19 cellular contexts compared by ENCODE assay signal in the genomic region with DNA sequence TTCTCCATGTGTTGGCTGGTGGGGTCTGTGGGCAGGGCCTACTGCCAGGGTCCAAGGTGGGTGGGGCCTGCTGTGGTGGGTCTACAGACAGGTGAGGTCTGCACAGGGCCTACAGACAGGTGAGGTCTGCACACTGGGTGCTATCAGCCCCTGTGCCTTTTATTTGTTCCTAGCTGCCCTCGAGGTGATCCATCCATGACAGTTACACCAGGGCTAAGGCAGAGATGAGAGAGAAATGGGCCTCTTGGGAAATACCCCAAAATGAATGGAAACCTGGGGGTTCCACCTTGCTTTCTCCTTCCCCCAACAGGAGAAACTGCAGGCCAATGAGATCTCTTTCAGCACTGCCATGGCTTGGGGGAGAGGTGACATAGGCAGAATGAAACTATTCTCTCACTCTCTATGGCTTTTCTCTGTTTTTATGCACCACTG. TPM values are rescaled to one million over a fixed set of nuclear protein-coding genes. Genes with fewer than 3 reads are reported as not detected.
A peak's percentile ranks its signal among the peaks of the same experiment; 100 is the strongest.
DNase-seq lines count a peak whose midpoint lies in the region; ATAC-seq and TF ChIP-seq lines count a peak whose summit lies in the region.
"Had no signal": no experiment of that assay in that cellular context is flagged by ENCODE, and none has a peak within 500 bp of the region (broad histone marks: within the 10 kb centered on the region; RNA-seq: fewer than 3 reads in every experiment).

No MANE protein-coding gene starts in this region.

- peaks cover 1% of the 10 kb centered on the region for H3K9me3 ChIP-seq in endodermal cell (ENCODE audit: control insufficient read depth, low read length)

- H3K27ac Mint-ChIP-seq in endodermal cell (no peak overlapping the region), CD14-positive monocyte (no peak overlapping the region)
- H3K27ac Mint-ChIP-seq: CD4-positive, CD25-positive, alpha-beta regulatory T cell; memory B cell had no signal

- no peaks in the 10 kb centered on the region for H3K27me3 Mint-ChIP-seq in endodermal cell (ENCODE audit: insufficient read depth)
- H3K27me3 Mint-ChIP-seq in CD14-positive monocyte (ENCODE audit: low read depth in 3 of 3): peaks cover 0 to 2% (median 2%) of the 10 kb centered on the region in 3 donors
- H3K27me3 Mint-ChIP-seq: memory B cell had no signal

- ATAC-seq in GM18498 (IDR thresholded peaks at IDR 0.05; ENCODE audit: unreplicated experiment) (peak; percentile 62), GM19438 (IDR thresholded peaks at IDR 0.05; ENCODE audit: low read depth, unreplicated experiment) (peak; percentile 74), HG02852 (IDR thresholded peaks at IDR 0.05; ENCODE audit: unreplicated experiment) (peak; percentile 87)

- 100% methylated on average over 1 of the region's 1 CpG for WGBS in endodermal cell (ENCODE audit: insufficient coverage in 1 of 2, insufficient read length in 1 of 2), 2 experiments

- TF ChIP-seq CTCF in endodermal cell (conservative IDR thresholded peaks at IDR 0.05) (no peak), CD14-positive monocyte (IDR thresholded peaks at IDR 0.05) (no peak)

- H3K27me3 ChIP-seq in endodermal cell (ENCODE audit: control insufficient read depth, insufficient read depth, low read length, poor library complexity, severe bottlenecking): no peaks in the 10 kb centered on the region

- peaks cover 13% of the 10 kb centered on the region for H3K9me3 Mint-ChIP-seq in endodermal cell
- peaks cover 6 to 15% (median 8%) of the 10 kb centered on the region in 7 donors for H3K9me3 Mint-ChIP-seq in CD14-positive monocyte

- H3K36me3 ChIP-seq in endodermal cell (ENCODE audit: control insufficient read depth, insufficient read depth, low read length): no peaks in the 10 kb centered on the region

- no peaks in the 10 kb centered on the region for H3K4me1 Mint-ChIP-seq in endodermal cell
- no peaks in the 10 kb centered on the region for H3K4me1 Mint-ChIP-seq in CD14-positive monocyte
- H3K4me1 Mint-ChIP-seq: CD4-positive, CD25-positive, alpha-beta regulatory T cell had no signal

- no peak overlapping the region for H3K4me3 ChIP-seq in endodermal cell (ENCODE audit: low read length)

- intact Hi-C loops in CD14-positive monocyte (cut with micrococcal nuclease): no loop called here

- H3K36me3 Mint-ChIP-seq in endodermal cell (ENCODE audit: low read depth): no peaks in the 10 kb centered on the region
- H3K36me3 Mint-ChIP-seq in CD14-positive monocyte: peaks cover 17 to 36% of the 10 kb centered on the region in 2 donors

- H3K4me1 ChIP-seq in endodermal cell (ENCODE audit: control insufficient read depth, insufficient read depth, low read length): no peaks in the 10 kb centered on the region
- H3K4me1 ChIP-seq: parathyroid adenoma had no signal

- H3K4me3 Mint-ChIP-seq in endodermal cell: no peak overlapping the region
- no peak overlapping the region for H3K4me3 Mint-ChIP-seq in CD14-positive monocyte
- H3K4me3 Mint-ChIP-seq: CD4-positive, CD25-positive, alpha-beta regulatory T cell; memory B cell had no signal

- H3K9ac ChIP-seq in endodermal cell (ENCODE audit: extremely low read depth, low read length, poor library complexity, severe bottlenecking): no peak overlapping the region
- H3K9ac ChIP-seq: parathyroid adenoma had no signal

- DNase-seq in endodermal cell (peak; percentile 41), CD14-positive monocyte (ENCODE audit: low spot score) (no peak), NCI-H2029 treated with DMSO at 0.1 percent for 48 hours (lab: John Stamatoyannopoulos, UW) (no peak), NCI-H526 treated with DMSO at 0.1 percent for 48 hours (lab: John Stamatoyannopoulos, UW) (no peak), occipital lobe (lab: John Stamatoyannopoulos, UW) (no peak)
- DNase-seq: activated CD4-positive, CD25-positive, alpha-beta regulatory T cell treated with anti-CD3 and anti-CD28 coated beads, Interleukin-2, amount 50 U/mL, for 72 hours; activated gamma-delta T cell treated with Interleukin-2 at 50 U/mL for 16 hours; CD4-positive, CD25-positive, alpha-beta regulatory T cell; central memory CD4-positive, alpha-beta T cell; erythroblast; KG1; NCI-H1930; stimulated activated CD4-positive, alpha-beta T cell treated with anti-CD3 and anti-CD28 coated beads, Interleukin-1b, Interleukin-23, amount 100 ng/mL, for 48 hours; SW 1271 had no signal

- H3K27ac ChIP-seq in endodermal cell (ENCODE audit: low read depth, low read length): no peak overlapping the region
- H3K27ac ChIP-seq: parathyroid adenoma had no signal

RNA-seq across cellular contexts. Expression of a gene that starts 36.4 kb away (rescaled TPM):
- total RNA-seq in endodermal cell: under 1 TPM; 0.44 to 0.66 TPM
- 2.6 TPM for polyA plus RNA-seq in endodermal cell (2013, experiment 1 of 2)
- polyA plus RNA-seq in endodermal cell (2013, experiment 2 of 2): 1.6 TPM
- polyA plus RNA-seq in CD14-positive monocyte: not detected
- 2.0 TPM for total RNA-seq in occipital lobe
- total RNA-seq: CD4-positive, CD25-positive, alpha-beta regulatory T cell had no signal
- polyA plus RNA-seq: CD4-positive, CD25-positive, alpha-beta regulatory T cell had no signal

RNA-seq across cellular contexts. Expression of a gene that starts 44.6 kb away (rescaled TPM):
- 10 to 100 TPM; 30.5 to 31.6 TPM for total RNA-seq in endodermal cell
- polyA plus RNA-seq in endodermal cell (2013, experiment 1 of 2): 22.5 TPM
- 21.5 TPM for polyA plus RNA-seq in endodermal cell (2013, experiment 2 of 2)
- polyA plus RNA-seq in CD14-positive monocyte: 1 to 10 TPM; 6.3 to 9.7 TPM
- total RNA-seq in occipital lobe: 40.7 TPM
